18 cellular contexts compared by ENCODE assay signal in genomic region chr18:24127735-24128134, GRCh38. TPM values are rescaled to one million over a fixed set of nuclear protein-coding genes. Genes with fewer than 3 reads are reported as not detected.
DNase-seq lines count a peak whose midpoint lies in the region; ATAC-seq and TF ChIP-seq lines count a peak whose summit lies in the region.
"Had no signal": no experiment of that assay in that cellular context is flagged by ENCODE, and none has a peak within 500 bp of the region (broad histone marks: within the 10 kb centered on the region; RNA-seq: fewer than 3 reads in every experiment).

No MANE protein-coding gene starts in this region.

- no peaks in the 10 kb centered on the region for H3K4me1 ChIP-seq in CD8-positive, alpha-beta T cell (ENCODE audit: insufficient read depth, low read length)
- no peaks in the 10 kb centered on the region for H3K4me1 ChIP-seq in mesendoderm (ENCODE audit: control insufficient read depth, low read depth, low read length)
- H3K4me1 ChIP-seq: BE2C had no signal

- H3K27me3 ChIP-seq in CD4-positive, alpha-beta T cell (ENCODE audit: control insufficient read depth, insufficient read depth, low read length), result no peaks in the 10 kb centered on the region
- H3K27me3 ChIP-seq in CD8-positive, alpha-beta T cell (ENCODE audit: insufficient read depth, low read length), result no peaks in the 10 kb centered on the region
- no peaks in the 10 kb centered on the region for H3K27me3 ChIP-seq in mesendoderm (ENCODE audit: insufficient read depth, low read length, poor library complexity)
- H3K27me3 ChIP-seq: BE2C had no signal

- no peak for DNase-seq in CD4-positive, alpha-beta T cell
- no peak for DNase-seq in CD8-positive, alpha-beta T cell
- DNase-seq in NCI-H82 treated with DMSO at 0.1 percent for 48 hours (lab: John Stamatoyannopoulos, UW; ENCODE audit: unreplicated experiment), result peak; percentile 90
- DNase-seq in mesendoderm, result peak; percentile 27
- DNase-seq in NOMO-1 treated with dmso at 0.1 percent for 144 hours (lab: John Stamatoyannopoulos, UW; ENCODE audit: unreplicated experiment), result no peak
- no peak for DNase-seq in islet precursor cell
- no peak for DNase-seq in NCI-H2171 treated with DMSO at 0.1 percent for 48 hours (lab: John Stamatoyannopoulos, UW)
- DNase-seq: BE2C, HCEC 1CT, NCI-H1436, NCI-H2081 treated with DMSO at 0.1 percent for 48 hours, NCI-H226, NCI-H526 treated with DMSO at 0.1 percent for 48 hours had no signal

- H3K18ac ChIP-seq in mesendoderm (ENCODE audit: low read length), result no peak overlapping the region

- no peaks in the 10 kb centered on the region for H3K79me2 ChIP-seq in mesendoderm (ENCODE audit: control insufficient read depth, insufficient read depth, low read length)

- no CpG with 5 or more reads among the region's 3 CpGs for WGBS in mesendoderm (ENCODE audit: extremely low coverage, insufficient coverage, low lambda C conversion rate)

- no peaks in the 10 kb centered on the region for H3K9me3 ChIP-seq in CD4-positive, alpha-beta T cell (ENCODE audit: control insufficient read depth, low read length)
- no peaks in the 10 kb centered on the region for H3K9me3 ChIP-seq in CD8-positive, alpha-beta T cell (ENCODE audit: low read length)
- H3K9me3 ChIP-seq: BE2C had no signal

- no peak for TF ChIP-seq CTCF in CD4-positive, alpha-beta T cell (IDR thresholded peaks at IDR 0.05)
- TF ChIP-seq CTCF in CD8-positive, alpha-beta T cell (IDR thresholded peaks at IDR 0.05), result no peak

- no peak overlapping the region for H2BK120ac ChIP-seq in mesendoderm (ENCODE audit: low read depth, low read length)

- no peak overlapping the region for H3K4me3 Mint-ChIP-seq in CD4-positive, alpha-beta T cell
- H3K4me3 Mint-ChIP-seq in CD8-positive, alpha-beta T cell, result no peak overlapping the region

- H2AK5ac ChIP-seq in mesendoderm (ENCODE audit: low read length), result no peak overlapping the region

- no peak overlapping the region for H3K4ac ChIP-seq in mesendoderm (ENCODE audit: low read depth, low read length)

- no peaks in the 10 kb centered on the region for H3K79me1 ChIP-seq in mesendoderm (ENCODE audit: low read length)

- no peak overlapping the region for H3K56ac ChIP-seq in mesendoderm (ENCODE audit: low read length)

- CTCF ChIA-PET in CD4-positive, alpha-beta T cell (lab: Charles Lee), result no interaction called here
- CTCF ChIA-PET in CD8-positive, alpha-beta T cell (lab: Charles Lee), result interaction anchor here (1.0 to 1.4 kb wide), 2 partner anchors 11 to 37 kb away, joined by 3 to 4 read pairs; partner anchors contain the start of gene CABYR

- peaks cover 46% of the 10 kb centered on the region for H3K36me3 ChIP-seq in CD8-positive, alpha-beta T cell (ENCODE audit: insufficient read depth, low read length)
- no peaks in the 10 kb centered on the region for H3K36me3 ChIP-seq in mesendoderm (ENCODE audit: control insufficient read depth, insufficient read depth, low read length)
- H3K36me3 ChIP-seq: BE2C had no signal

- H2BK5ac ChIP-seq in mesendoderm (ENCODE audit: low read length), result no peak overlapping the region

- H3K36me3 Mint-ChIP-seq in CD4-positive, alpha-beta T cell (ENCODE audit: low read depth), result peaks cover 92% of the 10 kb centered on the region
- peaks cover 85% of the 10 kb centered on the region for H3K36me3 Mint-ChIP-seq in CD8-positive, alpha-beta T cell

- H3K4me1 Mint-ChIP-seq in CD4-positive, alpha-beta T cell (ENCODE audit: low read depth), result peaks cover 2% of the 10 kb centered on the region
- H3K4me1 Mint-ChIP-seq in CD8-positive, alpha-beta T cell (ENCODE audit: low read depth), result peaks cover 2% of the 10 kb centered on the region

- POLR2A ChIA-PET in CD4-positive, alpha-beta T cell (lab: Charles Lee), result interaction anchor here (1.0 kb wide), 1 partner anchor 11 kb away, joined by 3 read pairs; no protein-coding TSS in a partner anchor
- POLR2A ChIA-PET in CD8-positive, alpha-beta T cell (lab: Charles Lee), result interaction anchor here (1.1 kb wide), 1 partner anchor 11 kb away, joined by 3 read pairs; the partner anchor contains the start of gene CABYR

- H2BK15ac ChIP-seq in mesendoderm (replicated peaks; ENCODE audit: low read depth), result no peak overlapping the region

- no peak overlapping the region for H3K4me3 ChIP-seq in CD8-positive, alpha-beta T cell (ENCODE audit: low read depth, low read length)
- no peak overlapping the region for H3K4me3 ChIP-seq in mesendoderm (ENCODE audit: low read length)
- H3K4me3 ChIP-seq: K562, SK-N-MC had no signal

- intact Hi-C loops in CD4-positive, alpha-beta T cell (cut with DNase I, micrococcal nuclease), result no loop called here
- intact Hi-C loops in CD8-positive, alpha-beta T cell (cut with DNase I, micrococcal nuclease), result no loop called here

- no peaks in the 10 kb centered on the region for H3K27me3 Mint-ChIP-seq in CD4-positive, alpha-beta T cell
- no peaks in the 10 kb centered on the region for H3K27me3 Mint-ChIP-seq in CD8-positive, alpha-beta T cell (ENCODE audit: low read depth)

- H3K9me3 Mint-ChIP-seq in CD4-positive, alpha-beta T cell, result no peaks in the 10 kb centered on the region
- no peaks in the 10 kb centered on the region for H3K9me3 Mint-ChIP-seq in CD8-positive, alpha-beta T cell

- peak overlapping the region; percentile 23 for H3K27ac Mint-ChIP-seq in CD4-positive, alpha-beta T cell
- H3K27ac Mint-ChIP-seq in CD8-positive, alpha-beta T cell, result peak overlapping the region; percentile 27

- no peak overlapping the region for H3K4me2 ChIP-seq in mesendoderm (ENCODE audit: low read length)

- no peak overlapping the region for H4K8ac ChIP-seq in mesendoderm (ENCODE audit: low read depth, low read length)

- no peak overlapping the region for H3K23ac ChIP-seq in mesendoderm (ENCODE audit: low read length)

- no peak overlapping the region for H3K9ac ChIP-seq in mesendoderm (ENCODE audit: low read length)

- ATAC-seq in CD4-positive, alpha-beta T cell (ENCODE audit: poor library complexity), result no peak
- ATAC-seq in CD8-positive, alpha-beta T cell, result no peak
- ATAC-seq: K562, Panc1, Right ventricle myocardium inferior had no signal

- H4K5ac ChIP-seq in mesendoderm (ENCODE audit: low read length), result no peak overlapping the region

- H3K27ac ChIP-seq in CD4-positive, alpha-beta T cell (ENCODE audit: low read depth, low read length), result no peak overlapping the region
- no peak overlapping the region for H3K27ac ChIP-seq in CD8-positive, alpha-beta T cell (ENCODE audit: low read depth, low read length)
- H3K27ac ChIP-seq in mesendoderm (ENCODE audit: low read depth, low read length), result no peak overlapping the region
- H3K27ac ChIP-seq: HL-60, SK-N-MC had no signal

RNA-seq across cellular contexts. Expression of gene CABYR, which starts 11.1 kb away (rescaled TPM):
- total RNA-seq in CD4-positive, alpha-beta T cell, result under 1 TPM; 0.75 to 0.85 TPM
- total RNA-seq in CD8-positive, alpha-beta T cell, result 1 to 10 TPM in 1 of 2 experiments, under 1 TPM in 1; 0.31 to 1.2 TPM
- polyA plus RNA-seq in mesendoderm (2013, experiment 1 of 2), result 23.0 TPM
- polyA plus RNA-seq in mesendoderm (2013, experiment 2 of 2), result 22.3 TPM
- total RNA-seq: K562, Right ventricle myocardium inferior had no signal
- polyA plus RNA-seq: K562 had no signal

Comparison
In these comparisons a context has a peak if more than half of its experiments do, and no peak if none do; other contexts are left out.
1. DNase-seq: peak in NCI-H82 treated with DMSO at 0.1 percent for 48 hours (single experiment) and mesendoderm (single experiment); none in CD4-positive, alpha-beta T cell (0 of 10), CD8-positive, alpha-beta T cell (0 of 7), NOMO-1 treated with dmso at 0.1 percent for 144 hours (single experiment), islet precursor cell (single experiment) and NCI-H2171 treated with DMSO at 0.1 percent for 48 hours (single experiment).